In genomic region chr5:140725799-140726471, GRCh38 we compare ENCODE assay signal across 8 cellular contexts. TPM values are rescaled to one million over a fixed set of nuclear protein-coding genes. Genes with fewer than 3 reads are reported as not detected.
DNase-seq lines count a peak whose midpoint lies in the region; ATAC-seq, FAIRE-seq and TF ChIP-seq lines count a peak whose summit lies in the region.

No MANE protein-coding gene starts in this region.

- no peaks in the 10 kb centered on the region for H3K9me3 ChIP-seq in astrocyte (ENCODE audit: insufficient read depth, low read depth, low read length)
- H3K9me3 ChIP-seq in iPS-18c (ENCODE audit: control insufficient read depth, insufficient read depth, low read length): no peaks in the 10 kb centered on the region

- peak; percentile 96 for FAIRE-seq in astrocyte (lab: Jason Lieb, UNC)

- H3K27me3 ChIP-seq in HL-60 (ENCODE audit: insufficient read depth, poor library complexity, severe bottlenecking): no peaks in the 10 kb centered on the region
- H3K27me3 ChIP-seq in astrocyte (ENCODE audit: insufficient read depth, low read length): no peaks in the 10 kb centered on the region

- H3K27ac Mint-ChIP-seq in astrocyte (ENCODE audit: unreplicated experiment): peak overlapping the region; percentile 83

- no peaks in the 10 kb centered on the region for H3K4me1 ChIP-seq in astrocyte (ENCODE audit: insufficient read depth, low read length)

- no peaks in the 10 kb centered on the region for H3K27me3 Mint-ChIP-seq in astrocyte (ENCODE audit: low read depth, unreplicated experiment)

- TF ChIP-seq CTCF in HL-60 (IDR thresholded peaks at IDR 0.05; ENCODE audit: insufficient read depth, low read length) (no peak), astrocyte (IDR thresholded peaks at IDR 0.05; ENCODE audit: insufficient read depth, low read depth, low read length) (no peak)

- no peaks in the 10 kb centered on the region for H4K20me1 ChIP-seq in astrocyte (ENCODE audit: insufficient read depth, low read length)

- peaks cover 2% of the 10 kb centered on the region for H3K36me3 Mint-ChIP-seq in astrocyte (ENCODE audit: low read depth, unreplicated experiment)

- no peaks in the 10 kb centered on the region for H3K4me1 Mint-ChIP-seq in astrocyte (ENCODE audit: low read depth, unreplicated experiment)

- H3K27ac ChIP-seq in HL-60 (replicated peaks): no peak overlapping the region
- H3K27ac ChIP-seq in astrocyte (ENCODE audit: low read depth, low read length): no peak overlapping the region

- H3K9me3 Mint-ChIP-seq in astrocyte (ENCODE audit: unreplicated experiment): peaks cover 2% of the 10 kb centered on the region

- H2AFZ ChIP-seq in astrocyte (ENCODE audit: low read depth, low read length): peak overlapping the region; percentile 86

- DNase-seq in COR-L47 (lab: John Stamatoyannopoulos, UW) (peak; percentile 19), HL-60 (ENCODE audit: low read depth in 1 of 2, low spot score in 1 of 2) (peak in 1 of 2 experiments; percentile 13), T-helper 2 cell (peak in 4 of 5 experiments; percentile 51 to 85 (median 60)), astrocyte (ENCODE audit: low read depth) (peak; percentile 87), NCI-H1048 (lab: John Stamatoyannopoulos, UW) (no peak)
- DNase-seq in stimulated activated CD4-positive, alpha-beta T cell treated with anti-CD3 and anti-CD28 coated beads, Interleukin-1b, Interleukin-23, amount 100 ng/mL, for 24 hours (ENCODE audit: low read depth in 4 of 4, low spot score in 1 of 4): peak; percentile 42 to 71 (median 66)

- peak; percentile 65 for ATAC-seq in GM21367 (IDR thresholded peaks at IDR 0.05; ENCODE audit: unreplicated experiment)

- no peaks in the 10 kb centered on the region for H3K79me2 ChIP-seq in astrocyte (ENCODE audit: insufficient read depth, low read length)

- H3K4me3 ChIP-seq in HL-60 (replicated peaks; ENCODE audit: insufficient read depth, low read length) (0 out of 2 replicates have a peak overlapping the region, but pooled peaks have one; percentile 4), astrocyte (ENCODE audit: insufficient read depth, low read depth, low read length) (peak overlapping the region; percentile 71), iPS-18c (ENCODE audit: insufficient read depth, low read depth, low read length) (peak overlapping the region; percentile 80)

- H3K4me2 ChIP-seq in astrocyte (ENCODE audit: low read length): peak overlapping the region; percentile 89

- peak overlapping the region; percentile 87 for H3K4me3 Mint-ChIP-seq in astrocyte (ENCODE audit: unreplicated experiment)

- peak overlapping the region; percentile 71 for H3K9ac ChIP-seq in astrocyte (ENCODE audit: low read length)

- H3K36me3 ChIP-seq in astrocyte (ENCODE audit: insufficient read depth, low read length): no peaks in the 10 kb centered on the region

RNA-seq across cellular contexts. Expression of gene ZMAT2, which starts 25.7 kb away (rescaled TPM):
- 53.5 and 57.4 TPM in 2 replicates for total RNA-seq in astrocyte

RNA-seq across cellular contexts. Expression of gene HARS2, which starts 34.7 kb away (rescaled TPM):
- total RNA-seq in astrocyte: 26.5 and 29.9 TPM in 2 replicates

RNA-seq across cellular contexts. Expression of gene HARS1, which starts 34.8 kb away (rescaled TPM):
- total RNA-seq in astrocyte: 84.6 and 95.2 TPM in 2 replicates

RNA-seq across cellular contexts. Expression of gene DND1, which starts 52.6 kb away (rescaled TPM):
- 1.4 and 1.7 TPM in 2 replicates for total RNA-seq in astrocyte

Comparison
In these comparisons a context has a peak if more than half of its experiments do, and no peak if none do; other contexts are left out.
1. H3K4me3 ChIP-seq: peak in every context shown above with its lines; median percentile 80 in iPS-18c; 71 in astrocyte; 4 in HL-60.